Comparison of ENCODE assay signal across 1 cellular context in the genomic region with DNA sequence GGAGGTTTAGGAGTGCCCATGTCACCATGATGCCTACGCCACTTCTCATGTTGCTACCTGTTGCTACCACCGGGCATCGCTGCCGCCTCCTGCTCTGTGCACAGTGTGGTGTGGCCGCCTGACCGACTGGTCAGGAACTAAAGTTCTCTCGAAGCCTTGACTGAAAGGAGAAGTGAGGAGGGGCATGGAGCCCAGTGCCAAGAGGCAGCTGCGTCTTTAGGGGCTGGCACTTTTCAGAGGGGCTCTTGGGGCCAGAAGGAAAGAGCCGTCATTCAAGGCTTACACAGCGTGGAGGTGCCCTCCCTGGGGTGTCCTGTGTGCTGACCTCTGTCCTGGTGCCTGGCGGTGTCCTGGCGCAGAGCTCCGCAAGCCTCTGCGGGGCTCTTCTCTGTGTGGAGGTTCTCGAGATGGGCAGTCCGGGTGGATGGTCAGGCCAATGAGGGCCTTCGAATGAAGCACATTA.
TF ChIP-seq lines count a peak whose summit lies in the region.

No MANE protein-coding gene starts in this region.

TF ChIP-seq in IMR-90, 13 proteins besides CTCF, POLR2A, EP300 and RAD21 (continued from another document):
- no peak for TF ChIP-seq NFE2L2 (IDR thresholded peaks at IDR 0.05; ENCODE audit: low read depth, low read length)
- TF ChIP-seq RFX5 (IDR thresholded peaks at IDR 0.05; ENCODE audit: low read depth, low read length) = no peak
- no peak for TF ChIP-seq CHD1 (IDR thresholded peaks at IDR 0.05; ENCODE audit: low read depth, low read length)
- TF ChIP-seq FOS (IDR thresholded peaks at IDR 0.05; ENCODE audit: low read depth, low read length) = no peak
- TF ChIP-seq, protein P1, sequence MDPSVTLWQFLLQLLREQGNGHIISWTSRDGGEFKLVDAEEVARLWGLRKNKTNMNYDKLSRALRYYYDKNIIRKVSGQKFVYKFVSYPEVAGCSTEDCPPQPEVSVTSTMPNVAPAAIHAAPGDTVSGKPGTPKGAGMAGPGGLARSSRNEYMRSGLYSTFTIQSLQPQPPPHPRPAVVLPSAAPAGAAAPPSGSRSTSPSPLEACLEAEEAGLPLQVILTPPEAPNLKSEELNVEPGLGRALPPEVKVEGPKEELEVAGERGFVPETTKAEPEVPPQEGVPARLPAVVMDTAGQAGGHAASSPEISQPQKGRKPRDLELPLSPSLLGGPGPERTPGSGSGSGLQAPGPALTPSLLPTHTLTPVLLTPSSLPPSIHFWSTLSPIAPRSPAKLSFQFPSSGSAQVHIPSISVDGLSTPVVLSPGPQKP (IDR thresholded peaks at IDR 0.05; ENCODE audit: borderline replicate concordance, low read depth, low read length) = no peak
- no peak for TF ChIP-seq SMC3 (IDR thresholded peaks at IDR 0.05; ENCODE audit: low read depth, low read length)
- TF ChIP-seq, protein P2, sequence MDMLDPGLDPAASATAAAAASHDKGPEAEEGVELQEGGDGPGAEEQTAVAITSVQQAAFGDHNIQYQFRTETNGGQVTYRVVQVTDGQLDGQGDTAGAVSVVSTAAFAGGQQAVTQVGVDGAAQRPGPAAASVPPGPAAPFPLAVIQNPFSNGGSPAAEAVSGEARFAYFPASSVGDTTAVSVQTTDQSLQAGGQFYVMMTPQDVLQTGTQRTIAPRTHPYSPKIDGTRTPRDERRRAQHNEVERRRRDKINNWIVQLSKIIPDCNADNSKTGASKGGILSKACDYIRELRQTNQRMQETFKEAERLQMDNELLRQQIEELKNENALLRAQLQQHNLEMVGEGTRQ (IDR thresholded peaks at IDR 0.05; ENCODE audit: low read depth, low read length) = no peak
- TF ChIP-seq CEBPB (IDR thresholded peaks at IDR 0.05; ENCODE audit: low read depth, low read length) = no peak
- no peak for TF ChIP-seq MAZ (IDR thresholded peaks at IDR 0.05; ENCODE audit: borderline replicate concordance, low read depth, low read length)
- TF ChIP-seq BHLHE40 (IDR thresholded peaks at IDR 0.05; ENCODE audit: low read depth, low read length) = no peak
